Comparison of ENCODE assay signal across 8 cellular contexts in genomic region chr14:51905673-51906121, GRCh38. TPM values are rescaled to one million over a fixed set of nuclear protein-coding genes. Genes with fewer than 3 reads are reported as not detected.
DNase-seq lines count a peak whose midpoint lies in the region; ATAC-seq lines count a peak whose summit lies in the region.
"Not testable (repeated sequence)": the region's sequence is repeated elsewhere in the genome, so short reads cannot be mapped to it uniquely, and the experiment has no call there.

No MANE protein-coding gene starts in this region.

- H3K4me3 Mint-ChIP-seq in naive B cell, result peak overlapping the region; percentile 15 to 84 (median 74)

- peaks cover 0 to 18% of the 10 kb centered on the region in 2 donors for H3K36me3 Mint-ChIP-seq in naive B cell

- DNase-seq in EL (peak; percentile 90), SJSA1 (ENCODE audit: low read depth in 1 of 2, low spot score in 2 of 2) (peak; percentile 55 to 71), naive B cell (peak; percentile 72)
- peak; percentile 39 for DNase-seq in activated T-cell treated with anti-CD3 and anti-CD28 coated beads, Interleukin-2, amount 50 U/mL, for 1 hour
- DNase-seq in effector CD4-positive, alpha-beta T cell, result peak; percentile 48
- peak; percentile 10 to 14 for DNase-seq in stimulated activated CD8-positive, alpha-beta memory T cell treated with anti-CD3 and anti-CD28 coated beads, Interleukin-7, amount 100 ng/mL, for 1 hour (ENCODE audit: low read depth in 2 of 2)

- not testable (repeated sequence) for H3K9me3 ChIP-seq in SJSA1 (replicated peaks)

- H3K27ac Mint-ChIP-seq in naive B cell, result peak overlapping the region; percentile 91 to 98 (median 95)

- not testable (repeated sequence) for H3K27me3 ChIP-seq in SJSA1 (replicated peaks)

- H3K4me3 ChIP-seq in SJSA1, result not testable (repeated sequence)

- peak overlapping the region; percentile 61 for H3K27ac ChIP-seq in SJSA1

- peak; percentile 79 for ATAC-seq in GM21423 (IDR thresholded peaks at IDR 0.05; ENCODE audit: unreplicated experiment)
- peak; percentile 81 for ATAC-seq in HG03354 (IDR thresholded peaks at IDR 0.05; ENCODE audit: poor library complexity, severe bottlenecking, unreplicated experiment)
- peak; percentile 90 to 94 for ATAC-seq in naive B cell (ENCODE audit: low read depth in 2 of 2)

- H3K36me3 ChIP-seq in SJSA1, result not testable (repeated sequence)

- not testable (repeated sequence) for H3K27me3 Mint-ChIP-seq in naive B cell

- H3K9me3 Mint-ChIP-seq in naive B cell, result peaks cover 0 to 27% (median 8%) of the 10 kb centered on the region in 7 donors

- peaks cover 12% of the 10 kb centered on the region for H3K4me1 ChIP-seq in SJSA1 (replicated peaks)

- peaks cover 16 to 45% (median 18%) of the 10 kb centered on the region in 3 donors for H3K4me1 Mint-ChIP-seq in naive B cell

RNA-seq across cellular contexts. Expression of gene GNG2, which starts 45.3 kb away (rescaled TPM):
- 13.1 and 23.2 TPM in 2 replicates for total RNA-seq in SJSA1 (2014; rRNA removed; shearing (Covaris generic))
- polyA plus RNA-seq in naive B cell (ENCODE audit: low read depth in 6 of 6), result 10 to 100 TPM; 74.1 to 98.6 (median 91.4) TPM

Comparison
In these comparisons a context has a peak if more than half of its experiments do, and no peak if none do; other contexts are left out.
1. DNase-seq: peak in every context shown above with its lines; median percentile 90 in EL; 72 in naive B cell; 63 in SJSA1; 48 in effector CD4-positive, alpha-beta T cell; 39 in activated T-cell treated with anti-CD3 and anti-CD28 coated beads, Interleukin-2, amount 50 U/mL, for 1 hour; 12 in stimulated activated CD8-positive, alpha-beta memory T cell treated with anti-CD3 and anti-CD28 coated beads, Interleukin-7, amount 100 ng/mL, for 1 hour.